Comparison of ENCODE assay signal across 11 cellular contexts in genomic region chr17:15946611-15947120, GRCh38. TPM values are rescaled to one million over a fixed set of nuclear protein-coding genes. Genes with fewer than 3 reads are reported as not detected.
DNase-seq lines count a peak whose midpoint lies in the region; ATAC-seq and TF ChIP-seq lines count a peak whose summit lies in the region.
"Had no signal": no experiment of that assay in that cellular context is flagged by ENCODE, and none has a peak within 500 bp of the region (broad histone marks: within the 10 kb centered on the region; RNA-seq: fewer than 3 reads in every experiment).

No MANE protein-coding gene starts in this region.

- peak overlapping the region; percentile 65 for H3K4me3 Mint-ChIP-seq in activated naive CD4-positive, alpha-beta T cell treated with anti-CD3 and anti-CD28 coated beads, Interleukin-2, amount 10 ng/mL, durations not matched to agents 7 days and 5 days
- H3K4me3 Mint-ChIP-seq in activated T-helper 17 cell treated with anti-CD3 and anti-CD28 coated beads, Interleukin-2, amount 50 U/mL, for 72 hours = peak overlapping the region; percentile 66
- peak overlapping the region; percentile 72 for H3K4me3 Mint-ChIP-seq in stimulated activated effector memory CD8-positive, alpha-beta T cell treated with anti-CD3 and anti-CD28 coated beads, Interleukin-12 subunit alpha, Interleukin-12 subunit beta, amount 100 ng/mL, for 72 hours
- H3K4me3 Mint-ChIP-seq in activated T-helper 2 cell treated with anti-CD3 and anti-CD28 coated beads, Interferon-gamma antibody, Interleukin-2, Interleukin-4, amounts not matched to agents 10 μg/mL and 5 μg/mL and 100 μg/mL, durations not matched to agents 14 hours and 24 hours and 36 hours (ENCODE audit: low read depth) = no peak overlapping the region

- peaks cover 20% of the 10 kb centered on the region for H3K4me1 ChIP-seq in hepatocyte (ENCODE audit: insufficient read depth)

- no peak overlapping the region for H3K4me3 ChIP-seq in hepatocyte
- H3K4me3 ChIP-seq: ovary had no signal

- no peak overlapping the region for H3K27ac ChIP-seq in hepatocyte
- H3K27ac ChIP-seq: ovary had no signal

- peaks cover 14% of the 10 kb centered on the region for H3K27me3 ChIP-seq in hepatocyte
- H3K27me3 ChIP-seq: ovary had no signal

- H3K4me2 ChIP-seq in hepatocyte = peak overlapping the region; percentile 100

- CTCF ChIA-PET in activated naive CD4-positive, alpha-beta T cell treated with anti-CD3 and anti-CD28 coated beads, Interleukin-2, amount 10 ng/mL, durations not matched to agents 7 days and 5 days (lab: Charles Lee) = interaction anchor here (1.5 to 2.7 kb wide), 3 partner anchors 51 to 53 kb away, joined by 4 to 12 read pairs (median 8); partner anchors contain the start of genes TTC19 and ZSWIM7

- no peak overlapping the region for H3K27ac Mint-ChIP-seq in activated naive CD4-positive, alpha-beta T cell treated with anti-CD3 and anti-CD28 coated beads, Interleukin-2, amount 10 ng/mL, durations not matched to agents 7 days and 5 days
- no peak overlapping the region for H3K27ac Mint-ChIP-seq in activated T-helper 17 cell treated with anti-CD3 and anti-CD28 coated beads, Interleukin-2, amount 50 U/mL, for 72 hours
- no peak overlapping the region for H3K27ac Mint-ChIP-seq in stimulated activated effector memory CD8-positive, alpha-beta T cell treated with anti-CD3 and anti-CD28 coated beads, Interleukin-12 subunit alpha, Interleukin-12 subunit beta, amount 100 ng/mL, for 72 hours
- no peak overlapping the region for H3K27ac Mint-ChIP-seq in activated T-helper 2 cell treated with anti-CD3 and anti-CD28 coated beads, Interferon-gamma antibody, Interleukin-2, Interleukin-4, amounts not matched to agents 10 μg/mL and 5 μg/mL and 100 μg/mL, durations not matched to agents 14 hours and 24 hours and 36 hours

- intact Hi-C loops in activated T-helper 2 cell treated with anti-CD3 and anti-CD28 coated beads, Interferon-gamma antibody, Interleukin-2, Interleukin-4, amounts not matched to agents 10 μg/mL and 5 μg/mL and 100 μg/mL, durations not matched to agents 14 hours and 24 hours and 36 hours (cut with micrococcal nuclease) = no loop called here

- no peaks in the 10 kb centered on the region for H3K9me2 ChIP-seq in hepatocyte (replicated peaks; ENCODE audit: insufficient read depth)

- ATAC-seq in activated T-helper 17 cell treated with anti-CD3 and anti-CD28 coated beads, Interleukin-2, amount 50 U/mL, for 72 hours (replicated peaks) = no peak
- no peak for ATAC-seq in stimulated activated effector memory CD8-positive, alpha-beta T cell treated with anti-CD3 and anti-CD28 coated beads, Interleukin-12 subunit alpha, Interleukin-12 subunit beta, amount 100 ng/mL, for 72 hours

- no peaks in the 10 kb centered on the region for H3K9me3 ChIP-seq in hepatocyte (ENCODE audit: low read depth)
- H3K9me3 ChIP-seq: ovary had no signal

- H3K36me3 ChIP-seq in hepatocyte (replicated peaks; ENCODE audit: insufficient read depth, low read depth) = no peaks in the 10 kb centered on the region
- H3K36me3 ChIP-seq: ovary had no signal

- H4K20me1 ChIP-seq in hepatocyte (ENCODE audit: insufficient read depth, poor library complexity, severe bottlenecking) = no peaks in the 10 kb centered on the region

- H3K4me1 Mint-ChIP-seq in activated naive CD4-positive, alpha-beta T cell treated with anti-CD3 and anti-CD28 coated beads, Interleukin-2, amount 10 ng/mL, durations not matched to agents 7 days and 5 days = peaks cover 11% of the 10 kb centered on the region
- peaks cover 6% of the 10 kb centered on the region for H3K4me1 Mint-ChIP-seq in activated T-helper 17 cell treated with anti-CD3 and anti-CD28 coated beads, Interleukin-2, amount 50 U/mL, for 72 hours
- peaks cover 17% of the 10 kb centered on the region for H3K4me1 Mint-ChIP-seq in stimulated activated effector memory CD8-positive, alpha-beta T cell treated with anti-CD3 and anti-CD28 coated beads, Interleukin-12 subunit alpha, Interleukin-12 subunit beta, amount 100 ng/mL, for 72 hours
- H3K4me1 Mint-ChIP-seq in activated T-helper 2 cell treated with anti-CD3 and anti-CD28 coated beads, Interferon-gamma antibody, Interleukin-2, Interleukin-4, amounts not matched to agents 10 μg/mL and 5 μg/mL and 100 μg/mL, durations not matched to agents 14 hours and 24 hours and 36 hours (ENCODE audit: low read depth) = peaks cover 21% of the 10 kb centered on the region

- WGBS in hepatocyte (ENCODE audit: low lambda C conversion rate, missing lambda C conversion rate) = 66% methylated on average over 8 of the region's 9 CpGs

- H3K36me3 Mint-ChIP-seq in activated naive CD4-positive, alpha-beta T cell treated with anti-CD3 and anti-CD28 coated beads, Interleukin-2, amount 10 ng/mL, durations not matched to agents 7 days and 5 days = no peaks in the 10 kb centered on the region
- peaks cover 5% of the 10 kb centered on the region for H3K36me3 Mint-ChIP-seq in activated T-helper 17 cell treated with anti-CD3 and anti-CD28 coated beads, Interleukin-2, amount 50 U/mL, for 72 hours (ENCODE audit: low read depth)
- no peaks in the 10 kb centered on the region for H3K36me3 Mint-ChIP-seq in stimulated activated effector memory CD8-positive, alpha-beta T cell treated with anti-CD3 and anti-CD28 coated beads, Interleukin-12 subunit alpha, Interleukin-12 subunit beta, amount 100 ng/mL, for 72 hours
- no peaks in the 10 kb centered on the region for H3K36me3 Mint-ChIP-seq in activated T-helper 2 cell treated with anti-CD3 and anti-CD28 coated beads, Interferon-gamma antibody, Interleukin-2, Interleukin-4, amounts not matched to agents 10 μg/mL and 5 μg/mL and 100 μg/mL, durations not matched to agents 14 hours and 24 hours and 36 hours (ENCODE audit: low read depth)

- H3K79me2 ChIP-seq in hepatocyte = peaks cover 24% of the 10 kb centered on the region

- no peak for TF ChIP-seq CTCF in hepatocyte (IDR thresholded peaks at IDR 0.05; ENCODE audit: poor library complexity)

- no peak overlapping the region for H2AFZ ChIP-seq in hepatocyte

- no peak for DNase-seq in activated naive CD4-positive, alpha-beta T cell treated with anti-CD3 and anti-CD28 coated beads, Interleukin-2, amount 10 ng/mL, durations not matched to agents 7 days and 5 days
- DNase-seq in activated naive CD4-positive, alpha-beta T cell treated with anti-CD3 and anti-CD28 coated beads, Interleukin-2, amount 50 U/mL, for 16 hours = no peak
- DNase-seq in hepatocyte (ENCODE audit: low spot score) = no peak
- no peak for DNase-seq in stimulated activated effector memory CD8-positive, alpha-beta T cell treated with anti-CD3 and anti-CD28 coated beads, Interleukin-12 subunit alpha, Interleukin-12 subunit beta, amount 100 ng/mL, for 72 hours (ENCODE audit: low spot score in 2 of 2)
- DNase-seq in activated CD8-positive, alpha-beta memory T cell treated with anti-CD3 and anti-CD28 coated beads for 24 hours = no peak
- DNase-seq in NCI-H2171 (lab: John Stamatoyannopoulos, UW) = no peak
- DNase-seq in activated T-helper 2 cell treated with anti-CD3 and anti-CD28 coated beads, Interferon-gamma antibody, Interleukin-2, Interleukin-4, amounts not matched to agents 10 μg/mL and 5 μg/mL and 100 μg/mL, durations not matched to agents 14 hours and 24 hours and 36 hours (ENCODE audit: low spot score) = no peak
- DNase-seq: glutamatergic neuron, NCI-H69, ovary had no signal

- H3K27me3 Mint-ChIP-seq in activated naive CD4-positive, alpha-beta T cell treated with anti-CD3 and anti-CD28 coated beads, Interleukin-2, amount 10 ng/mL, durations not matched to agents 7 days and 5 days = peaks cover 72% of the 10 kb centered on the region
- H3K27me3 Mint-ChIP-seq in activated T-helper 17 cell treated with anti-CD3 and anti-CD28 coated beads, Interleukin-2, amount 50 U/mL, for 72 hours = peaks cover 29% of the 10 kb centered on the region
- peaks cover 45% of the 10 kb centered on the region for H3K27me3 Mint-ChIP-seq in activated T-helper 2 cell treated with anti-CD3 and anti-CD28 coated beads, Interferon-gamma antibody, Interleukin-2, Interleukin-4, amounts not matched to agents 10 μg/mL and 5 μg/mL and 100 μg/mL, durations not matched to agents 14 hours and 24 hours and 36 hours (ENCODE audit: low read depth)

- no peaks in the 10 kb centered on the region for H3K9me3 Mint-ChIP-seq in activated naive CD4-positive, alpha-beta T cell treated with anti-CD3 and anti-CD28 coated beads, Interleukin-2, amount 10 ng/mL, durations not matched to agents 7 days and 5 days
- no peaks in the 10 kb centered on the region for H3K9me3 Mint-ChIP-seq in activated T-helper 17 cell treated with anti-CD3 and anti-CD28 coated beads, Interleukin-2, amount 50 U/mL, for 72 hours
- no peaks in the 10 kb centered on the region for H3K9me3 Mint-ChIP-seq in stimulated activated effector memory CD8-positive, alpha-beta T cell treated with anti-CD3 and anti-CD28 coated beads, Interleukin-12 subunit alpha, Interleukin-12 subunit beta, amount 100 ng/mL, for 72 hours
- no peaks in the 10 kb centered on the region for H3K9me3 Mint-ChIP-seq in activated T-helper 2 cell treated with anti-CD3 and anti-CD28 coated beads, Interferon-gamma antibody, Interleukin-2, Interleukin-4, amounts not matched to agents 10 μg/mL and 5 μg/mL and 100 μg/mL, durations not matched to agents 14 hours and 24 hours and 36 hours

RNA-seq across cellular contexts. Expression of gene ADORA2B, which starts 1.7 kb away (rescaled TPM):
- total RNA-seq in activated T-helper 17 cell treated with anti-CD3 and anti-CD28 coated beads, Interleukin-2, amount 50 U/mL, for 72 hours = 1 to 10 TPM in 1 of 2 donors, under 1 TPM in 1; 0.19 to 3.4 TPM
- total RNA-seq in hepatocyte = 9.2 and 11.4 TPM in 2 replicates
- polyA plus RNA-seq in hepatocyte = 11.7 and 15.4 TPM in 2 replicates
- total RNA-seq in activated T-helper 2 cell treated with anti-CD3 and anti-CD28 coated beads, Interferon-gamma antibody, Interleukin-2, Interleukin-4, amounts not matched to agents 10 μg/mL and 5 μg/mL and 100 μg/mL, durations not matched to agents 14 hours and 24 hours and 36 hours = 3.6 and 4.2 TPM in 2 replicates

RNA-seq across cellular contexts. Expression of gene ZSWIM7, which starts 52.8 kb away (rescaled TPM):
- 10 to 100 TPM; 10.9 to 14.8 TPM for total RNA-seq in activated T-helper 17 cell treated with anti-CD3 and anti-CD28 coated beads, Interleukin-2, amount 50 U/mL, for 72 hours
- 22.2 and 27.0 TPM in 2 replicates for total RNA-seq in hepatocyte
- polyA plus RNA-seq in hepatocyte = 41.8 and 46.8 TPM in 2 replicates
- 12.8 and 14.2 TPM in 2 replicates for total RNA-seq in activated T-helper 2 cell treated with anti-CD3 and anti-CD28 coated beads, Interferon-gamma antibody, Interleukin-2, Interleukin-4, amounts not matched to agents 10 μg/mL and 5 μg/mL and 100 μg/mL, durations not matched to agents 14 hours and 24 hours and 36 hours

RNA-seq across cellular contexts. Expression of gene TTC19, which starts 53.0 kb away (rescaled TPM):
- total RNA-seq in activated T-helper 17 cell treated with anti-CD3 and anti-CD28 coated beads, Interleukin-2, amount 50 U/mL, for 72 hours = 10 to 100 TPM; 22.2 to 28.8 TPM
- total RNA-seq in hepatocyte = 31.8 and 42.5 TPM in 2 replicates
- 39.0 and 46.5 TPM in 2 replicates for polyA plus RNA-seq in hepatocyte
- total RNA-seq in activated T-helper 2 cell treated with anti-CD3 and anti-CD28 coated beads, Interferon-gamma antibody, Interleukin-2, Interleukin-4, amounts not matched to agents 10 μg/mL and 5 μg/mL and 100 μg/mL, durations not matched to agents 14 hours and 24 hours and 36 hours = 32.7 and 35.3 TPM in 2 replicates
